In the genomic region with DNA sequence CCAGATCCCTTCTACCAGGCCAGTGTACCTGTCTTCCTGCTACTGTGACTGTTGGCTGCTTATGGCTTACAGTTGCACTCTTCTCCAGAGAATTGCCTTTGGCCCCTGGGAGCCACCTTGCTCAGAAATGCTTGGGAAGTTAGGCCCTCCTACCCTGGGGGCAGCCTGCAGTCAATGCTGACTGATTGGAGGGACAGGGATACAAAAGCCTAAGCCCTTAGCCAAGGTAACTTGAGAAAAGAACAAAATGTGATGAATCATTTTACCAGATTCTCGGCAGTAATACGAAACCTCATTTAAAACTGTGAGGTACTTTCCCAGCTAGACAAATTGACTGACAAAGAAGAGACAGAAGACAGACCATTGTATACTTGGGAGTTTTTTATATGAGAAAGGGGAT, we compare ENCODE assay signal across 13 cellular contexts. TPM values are rescaled to one million over a fixed set of nuclear protein-coding genes. Genes with fewer than 3 reads are reported as not detected.
DNase-seq lines count a peak whose midpoint lies in the region; ATAC-seq and TF ChIP-seq lines count a peak whose summit lies in the region.
"Had no signal": no experiment of that assay in that cellular context is flagged by ENCODE, and none has a peak within 500 bp of the region (broad histone marks: within the 10 kb centered on the region; RNA-seq: fewer than 3 reads in every experiment).

No MANE protein-coding gene starts in this region.

- no peaks in the 10 kb centered on the region for H3K36me3 Mint-ChIP-seq in MCF 10A (ENCODE audit: insufficient read depth, unreplicated experiment)

- H3K4me1 ChIP-seq in breast epithelium, result no peaks in the 10 kb centered on the region
- H3K4me1 ChIP-seq in foreskin keratinocyte, result no peaks in the 10 kb centered on the region
- H3K4me1 ChIP-seq in ascending aorta, result no peaks in the 10 kb centered on the region

- H3K27me3 Mint-ChIP-seq in MCF 10A (ENCODE audit: insufficient read depth, unreplicated experiment), result no peaks in the 10 kb centered on the region

- H3K36me3 ChIP-seq in breast epithelium, result no peaks in the 10 kb centered on the region
- no peaks in the 10 kb centered on the region for H3K36me3 ChIP-seq in ascending aorta

- H3K27me3 ChIP-seq in breast epithelium (no peaks in the 10 kb centered on the region), foreskin keratinocyte (peaks cover 3% of the 10 kb centered on the region), ascending aorta (no peaks in the 10 kb centered on the region)

- TF ChIP-seq CTCF in MCF 10A (IDR thresholded peaks at IDR 0.05; ENCODE audit: unreplicated experiment), result no peak
- no peak for TF ChIP-seq CTCF in breast epithelium (IDR thresholded peaks at IDR 0.05)
- no peak for TF ChIP-seq CTCF in foreskin keratinocyte (conservative IDR thresholded peaks at IDR 0.05)
- no peak for TF ChIP-seq CTCF in ascending aorta (IDR thresholded peaks at IDR 0.05)

- peak overlapping the region; percentile 23 for H3K4me3 Mint-ChIP-seq in MCF 10A (ENCODE audit: unreplicated experiment)

- CTCF ChIA-PET in MCF 10A (lab: Yijun Ruan, JAX), result interaction anchor here (1.0 to 1.9 kb wide), 2 partner anchors 10 to 59 kb away, joined by 3 to 4 read pairs; no protein-coding TSS in a partner anchor

- DNase-seq in MCF 10A (ENCODE audit: unreplicated experiment), result peak; percentile 77
- DNase-seq in breast epithelium (ENCODE audit: low spot score in 2 of 2), result no peak
- DNase-seq in NCI-H2196 (lab: John Stamatoyannopoulos, UW; ENCODE audit: unreplicated experiment), result peak; percentile 50
- DNase-seq in foreskin keratinocyte, result peak; percentile 37 to 60
- no peak for DNase-seq in ascending aorta (ENCODE audit: low spot score in 2 of 2)
- no peak for DNase-seq in dermis blood vessel endothelial cell
- DNase-seq: activated gamma-delta T cell; mesenchymal stem cell; stimulated activated CD4-positive, alpha-beta T cell treated with anti-CD3 and anti-CD28 coated beads, Interleukin-1b, Interleukin-23, amount 100 ng/mL, for 48 hours had no signal

- intact Hi-C loops in MCF 10A (cut with micrococcal nuclease), result no loop called here
- intact Hi-C loops in breast epithelium (cut with DNase I; ENCODE audit: low total_unique reads), result no loop called here
- intact Hi-C loops in ascending aorta (cut with DNase I), result no loop called here

- POLR2A ChIA-PET in MCF 10A (lab: Yijun Ruan, JAX), result interaction anchor here (0.6 kb wide), 1 partner anchor 303 kb away, joined by 3 read pairs; a partner anchor contains a TSS

- H3K9me3 ChIP-seq in breast epithelium, result no peaks in the 10 kb centered on the region
- no peaks in the 10 kb centered on the region for H3K9me3 ChIP-seq in ascending aorta

- H3K9me3 Mint-ChIP-seq in MCF 10A (ENCODE audit: unreplicated experiment), result no peaks in the 10 kb centered on the region

- H3K27ac Mint-ChIP-seq in MCF 10A (ENCODE audit: low read depth, unreplicated experiment), result peak overlapping the region; percentile 87

- TF ChIP-seq POLR2A in breast epithelium (IDR thresholded peaks at IDR 0.05), result no peak

- H3K27ac ChIP-seq in breast epithelium (no peak overlapping the region), foreskin keratinocyte (no peak overlapping the region), ascending aorta (no peak overlapping the region)

- ATAC-seq in foreskin keratinocyte (peak; percentile 84), HG03135 (IDR thresholded peaks at IDR 0.05; ENCODE audit: unreplicated experiment) (no peak), esophagus mucosa (no peak)
- ATAC-seq: Panc1 had no signal

- no TSS peak for BruUV-seq in MCF 10A (replicated peaks; lab: Mats Ljungman, UMichigan)

- H3K4me1 Mint-ChIP-seq in MCF 10A (ENCODE audit: insufficient read depth, unreplicated experiment), result peaks cover 16% of the 10 kb centered on the region

- H3K4me3 ChIP-seq in breast epithelium, result no peak overlapping the region
- H3K4me3 ChIP-seq in ascending aorta, result no peak overlapping the region

RNA-seq across cellular contexts. Expression of a gene that starts 47.3 kb away (rescaled TPM):
- not detected in 2 replicates for total RNA-seq in MCF 10A (2022)
- not detected for total RNA-seq in breast epithelium
- not detected in 2 replicates for total RNA-seq in foreskin keratinocyte
- not detected in 2 replicates for polyA plus RNA-seq in foreskin keratinocyte
- total RNA-seq in ascending aorta, result not detected
- not detected for total RNA-seq in esophagus mucosa
- total RNA-seq in dermis blood vessel endothelial cell, result not detected in 2 replicates
- total RNA-seq: dermis microvascular lymphatic vessel endothelial cell had no signal

Comparison
In these comparisons a context has a peak if more than half of its experiments do, and no peak if none do; other contexts are left out.
1. DNase-seq: peak in MCF 10A (single experiment), NCI-H2196 (single experiment) and foreskin keratinocyte (2 of 2); none in breast epithelium (0 of 2), ascending aorta (0 of 2) and dermis blood vessel endothelial cell (single experiment).